8 cellular contexts compared by ENCODE assay signal in genomic region chr3:179603831-179604230, GRCh38. TPM values are rescaled to one million over a fixed set of nuclear protein-coding genes. Genes with fewer than 3 reads are reported as not detected.
DNase-seq lines count a peak whose midpoint lies in the region; ATAC-seq and TF ChIP-seq lines count a peak whose summit lies in the region.

No MANE protein-coding gene starts in this region.

- TF ChIP-seq CTCF in PC-9 (conservative IDR thresholded peaks at IDR 0.05), result no peak
- TF ChIP-seq CTCF in parathyroid adenoma (IDR thresholded peaks at IDR 0.05), result no peak

- H3K9me2 ChIP-seq in PC-9 (ENCODE audit: insufficient read depth), result no peaks in the 10 kb centered on the region

- intact Hi-C loops in PC-9 (cut with micrococcal nuclease; ENCODE audit: unreplicated experiment), result loop anchor here (1.0 to 2.0 kb wide), 3 partner anchors 42 to 257 kb away; partner anchors contain the start of genes ACTL6A, MFN1 and USP13

- H3K27ac ChIP-seq in PC-9, result peak overlapping the region; percentile 76
- peak overlapping the region; percentile 84 to 96 for H3K27ac ChIP-seq in esophagus (ENCODE audit: low read depth in 2 of 2, low read length in 1 of 2)
- peak overlapping the region; percentile 89 for H3K27ac ChIP-seq in parathyroid adenoma

- WGBS in esophagus, 2 donors, result 0 to 1% methylated on average over 3 of the region's 3 CpGs

- H3K4me1 ChIP-seq in ES-I3 (ENCODE audit: insufficient read depth, low read length) (no peaks in the 10 kb centered on the region), PC-9 (replicated peaks; ENCODE audit: insufficient read depth) (peaks cover 24% of the 10 kb centered on the region), esophagus (ENCODE audit: control insufficient read depth in 2 of 2, insufficient read depth in 2 of 2, low read length in 1 of 2) (peaks cover 0 to 3% of the 10 kb centered on the region in 2 donors), parathyroid adenoma (no peaks in the 10 kb centered on the region)

- no peaks in the 10 kb centered on the region for H3K9me3 ChIP-seq in ES-I3 (ENCODE audit: control insufficient read depth, insufficient read depth, low read length)
- H3K9me3 ChIP-seq in PC-9 (ENCODE audit: insufficient read depth, low read depth), result no peaks in the 10 kb centered on the region
- H3K9me3 ChIP-seq in esophagus (ENCODE audit: control insufficient read depth in 2 of 2, insufficient read depth in 1 of 2, low read depth in 1 of 2, low read length in 1 of 2), result no peaks in the 10 kb centered on the region
- no peaks in the 10 kb centered on the region for H3K9me3 ChIP-seq in parathyroid adenoma (ENCODE audit: control insufficient read depth, low read length)

- H3K79me2 ChIP-seq in PC-9 (ENCODE audit: low read depth), result peaks cover 54% of the 10 kb centered on the region
- H3K79me2 ChIP-seq in parathyroid adenoma, result peaks cover 28% of the 10 kb centered on the region

- BruUV-seq in PC-9 (replicated peaks; lab: Mats Ljungman, UMichigan), result no TSS peak

- no peaks in the 10 kb centered on the region for H3F3A ChIP-seq in PC-9 (ENCODE audit: insufficient read depth, low read depth)

- no peak for ATAC-seq in esophagus mucosa

- DNase-seq in PC-9 (no peak), NCI-H146 treated with DMSO at 0.1 percent for 48 hours (lab: John Stamatoyannopoulos, UW; ENCODE audit: unreplicated experiment) (no peak), NCI-H2107 treated with DMSO at 0.1 percent for 48 hours (lab: John Stamatoyannopoulos, UW; ENCODE audit: unreplicated experiment) (no peak), NCI-H146 (lab: John Stamatoyannopoulos, UW) (no peak)

- H3K4me3 ChIP-seq in PC-9 (peak overlapping the region; percentile 94), esophagus (ENCODE audit: low read depth in 1 of 2, low read length in 2 of 2) (peak overlapping the region; percentile 88 to 96), parathyroid adenoma (ENCODE audit: low read depth, low read length) (peak overlapping the region; percentile 99)

- H3K9ac ChIP-seq in ES-I3 (ENCODE audit: low read depth, low read length) (peak overlapping the region; percentile 97), parathyroid adenoma (peak overlapping the region; percentile 77)

- H3K27me3 ChIP-seq in PC-9 (ENCODE audit: insufficient read depth, low read depth) (no peaks in the 10 kb centered on the region), esophagus (ENCODE audit: control insufficient read depth in 1 of 2, insufficient read depth in 2 of 2, low read length in 2 of 2) (no peaks in the 10 kb centered on the region), parathyroid adenoma (ENCODE audit: control insufficient read depth, insufficient read depth, low read length) (no peaks in the 10 kb centered on the region)

- POLR2A ChIA-PET in PC-9 (lab: Charles Lee; ENCODE audit: unreplicated experiment), result interaction anchor here (0.6 kb wide), 2 partner anchors 28 to 282 kb away, joined by 6 to 8 read pairs; no protein-coding TSS in a partner anchor

- H2AFZ ChIP-seq in PC-9, result peak overlapping the region; percentile 94
- H2AFZ ChIP-seq in parathyroid adenoma, result peak overlapping the region; percentile 91

- H3K36me3 ChIP-seq in ES-I3 (ENCODE audit: insufficient read depth, low read length), result peaks cover 11% of the 10 kb centered on the region; the same call in 1 of the 2 replicates
- peaks cover 36% of the 10 kb centered on the region for H3K36me3 ChIP-seq in PC-9 (ENCODE audit: low read depth)
- H3K36me3 ChIP-seq in esophagus (ENCODE audit: control insufficient read depth in 2 of 2, insufficient read depth in 2 of 2, low read length in 1 of 2), result peaks cover 3 to 5% of the 10 kb centered on the region in 2 donors
- H3K36me3 ChIP-seq in parathyroid adenoma (ENCODE audit: control insufficient read depth, insufficient read depth, low read length), result no peaks in the 10 kb centered on the region

- CTCF ChIA-PET in PC-9 (lab: Charles Lee), result interaction anchor here (0.6 kb wide), 1 partner anchor 210 kb away, joined by 3 read pairs; no protein-coding TSS in a partner anchor

- peak overlapping the region; percentile 88 for H3K4me2 ChIP-seq in PC-9
- H3K4me2 ChIP-seq in parathyroid adenoma (ENCODE audit: low read length), result peak overlapping the region; percentile 98

- H4K20me1 ChIP-seq in PC-9 (ENCODE audit: insufficient read depth), result 0 out of 2 replicates have a peak, but pooled peaks cover 4% of the 10 kb centered on the region

RNA-seq across cellular contexts. Expression of gene MRPL47, which starts 0.6 kb away (rescaled TPM):
- total RNA-seq in PC-9 (2021) (51.3 and 56.1 TPM in 2 replicates), esophagus mucosa (23.6 TPM)
- 10 to 100 TPM; 38.1 to 45.4 TPM for polyA plus RNA-seq in esophagus

RNA-seq across cellular contexts. Expression of gene NDUFB5, which starts 0.8 kb away (rescaled TPM):
- total RNA-seq in PC-9 (2021) (121 and 128 TPM in 2 replicates), esophagus mucosa (98.9 TPM)
- 10 to 100 TPM; 57.8 to 80.2 TPM for polyA plus RNA-seq in esophagus

RNA-seq across cellular contexts. Expression of gene ACTL6A, which starts 41.1 kb away (rescaled TPM):
- 87.9 and 113 TPM in 2 replicates for total RNA-seq in PC-9 (2021)
- 10 to 100 TPM; 36.5 to 71.5 TPM for polyA plus RNA-seq in esophagus
- 36.4 TPM for total RNA-seq in esophagus mucosa

RNA-seq across cellular contexts. Expression of gene USP13, which starts 49.0 kb away (rescaled TPM):
- 24.7 and 24.8 TPM in 2 replicates for total RNA-seq in PC-9 (2021)
- polyA plus RNA-seq in esophagus, result 1 to 10 TPM in 1 of 2 donors, under 1 TPM in 1; 0.81 to 1.1 TPM
- 3.3 TPM for total RNA-seq in esophagus mucosa
